ENCODE assay signal across 8 cellular contexts in the genomic region with DNA sequence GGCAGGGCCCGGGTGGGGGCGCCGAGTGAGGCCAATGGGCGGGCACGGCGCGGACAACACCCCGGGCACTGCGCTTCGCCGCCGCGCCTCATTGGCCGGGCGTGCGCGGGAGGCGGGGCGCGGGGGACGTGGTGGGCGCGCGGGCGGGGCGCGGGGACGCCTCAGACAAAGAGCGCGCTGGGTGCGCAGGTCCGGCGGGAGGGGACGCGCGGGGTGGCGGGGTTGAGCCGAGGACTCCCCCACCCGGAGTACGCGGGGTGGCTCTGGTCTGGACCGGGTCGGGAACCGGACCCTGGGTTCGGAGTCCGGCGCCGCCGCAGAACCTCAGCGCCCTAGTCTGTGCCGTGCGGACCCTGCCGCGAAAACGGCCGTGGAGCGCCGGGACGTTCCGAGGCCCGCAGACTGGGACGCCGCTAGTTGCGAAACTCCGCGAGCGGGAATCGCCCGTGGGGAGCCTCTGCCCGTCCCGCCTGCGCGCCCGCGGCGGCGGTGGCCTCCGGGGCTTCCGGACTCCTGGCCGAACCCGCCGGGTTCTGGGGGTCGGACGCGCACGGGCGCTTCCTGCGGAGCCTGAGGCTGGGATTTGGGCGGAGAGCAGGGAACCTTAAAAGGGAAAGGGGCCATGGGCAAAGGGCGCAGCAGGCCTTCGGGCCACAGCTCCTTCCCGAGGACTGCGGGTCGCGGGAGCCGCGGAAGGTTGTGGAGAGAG. TPM values are rescaled to one million over a fixed set of nuclear protein-coding genes. Genes with fewer than 3 reads are reported as not detected.
A peak's percentile ranks its signal among the peaks of the same experiment; 100 is the strongest.
DNase-seq lines count a peak whose midpoint lies in the region; ATAC-seq and TF ChIP-seq lines count a peak whose summit lies in the region.

No MANE protein-coding gene starts in this region.

- H3K27ac ChIP-seq in esophagus muscularis mucosa (replicated peaks in 1 of 4) (peak overlapping the region; percentile 89 to 93 (median 89)), muscle layer of duodenum (ENCODE audit: low read length) (peak overlapping the region; percentile 60)

- H3K27me3 ChIP-seq in esophagus muscularis mucosa (no peaks in the 10 kb centered on the region), muscle layer of duodenum (ENCODE audit: low read depth, low read length) (no peaks in the 10 kb centered on the region)

- peaks cover 31 to 73% (median 66%) of the 10 kb centered on the region in 4 donors for H3K4me1 ChIP-seq in esophagus muscularis mucosa
- peaks cover 8 to 17% of the 10 kb centered on the region in 2 donors for H3K4me1 ChIP-seq in muscle layer of duodenum (ENCODE audit: control insufficient read depth in 1 of 2, insufficient read depth in 2 of 2, low read length in 2 of 2)

- 3% methylated on average over 14 of the region's 97 CpGs for WGBS in esophagus muscularis mucosa

- no peak for TF ChIP-seq EP300 in esophagus muscularis mucosa (IDR thresholded peaks at IDR 0.05)

- DNase-seq in DMS 273 (lab: John Stamatoyannopoulos, UW; ENCODE audit: unreplicated experiment) = peak; percentile 97
- DNase-seq in HuH-7 (ENCODE audit: low spot score) = peak; percentile 97
- DNase-seq in OCI-M1 (lab: John Stamatoyannopoulos, UW) = peak; percentile 65
- peak; percentile 83 to 87 for DNase-seq in activated T-cell treated with anti-CD3 and anti-CD28 coated beads, Interleukin-2, amount 50 U/mL, for 48 hours
- DNase-seq in esophagus muscularis mucosa (ENCODE audit: extremely low spot score) = peak; percentile 95
- DNase-seq in stimulated activated CD8-positive, alpha-beta memory T cell treated with anti-CD3 and anti-CD28 coated beads, Interleukin-4, amount 100 ng/mL, for 48 hours = peak; percentile 86

- H3K36me3 ChIP-seq in esophagus muscularis mucosa = no peaks in the 10 kb centered on the region
- H3K36me3 ChIP-seq in muscle layer of duodenum (ENCODE audit: control insufficient read depth in 1 of 2, insufficient read depth in 2 of 2, low read length in 2 of 2) = no peaks in the 10 kb centered on the region

- peak; percentile 52 for TF ChIP-seq POLR2A in esophagus muscularis mucosa (IDR thresholded peaks at IDR 0.05; ENCODE audit: low read depth)

- H3K4me3 ChIP-seq in esophagus muscularis mucosa (peak overlapping the region; percentile 82 to 98 (median 88)), muscle layer of duodenum (ENCODE audit: low read depth in 1 of 2, low read length in 2 of 2) (peak overlapping the region; percentile 60 to 88)

- no peak for TF ChIP-seq CTCF in esophagus muscularis mucosa (IDR thresholded peaks at IDR 0.05)

- intact Hi-C loops in esophagus muscularis mucosa (cut with DNase I) = loop anchor here (5.0 kb wide), 1 partner anchor 71 kb away; the partner anchor contains the start of gene WDR25

- H3K9me3 ChIP-seq in esophagus muscularis mucosa = no peaks in the 10 kb centered on the region
- no peaks in the 10 kb centered on the region for H3K9me3 ChIP-seq in muscle layer of duodenum (ENCODE audit: control insufficient read depth in 1 of 2, low read length in 2 of 2)

- ATAC-seq in GM21526 (IDR thresholded peaks at IDR 0.05; ENCODE audit: low FRiP score, unreplicated experiment) = peak; percentile 85

RNA-seq across cellular contexts. Expression of gene SLC25A29, which starts 0.4 kb away (rescaled TPM):
- 10 to 100 TPM; 37.4 to 63.0 (median 49.2) TPM for total RNA-seq in esophagus muscularis mucosa

RNA-seq across cellular contexts. Expression of gene SLC25A47, which starts 16.5 kb away (rescaled TPM):
- total RNA-seq in esophagus muscularis mucosa = not detected

Comparison
In these comparisons a context has a peak if more than half of its experiments do, and no peak if none do; other contexts are left out.
1. Peak in every context shown above with its lines: DNase-seq, ATAC-seq, H3K4me3 ChIP-seq and H3K27ac ChIP-seq.